Comparison of ENCODE assay signal across 8 cellular contexts in genomic region chr14:103679351-103679750, GRCh38. TPM values are rescaled to one million over a fixed set of nuclear protein-coding genes. Genes with fewer than 3 reads are reported as not detected.
DNase-seq lines count a peak whose midpoint lies in the region; ATAC-seq and TF ChIP-seq lines count a peak whose summit lies in the region.

No MANE protein-coding gene starts in this region.

- H3K27me3 Mint-ChIP-seq in activated B cell treated with CpG ODN at 0.5 μM for 24 hours (no peaks in the 10 kb centered on the region), neural progenitor cell (ENCODE audit: insufficient read depth, low read depth) (peaks cover 2% of the 10 kb centered on the region)
- no peaks in the 10 kb centered on the region for H3K27me3 Mint-ChIP-seq in effector memory CD8-positive, alpha-beta T cell

- peak; percentile 81 to 85 for ATAC-seq in activated CD4-positive, CD25-positive, alpha-beta regulatory T cell treated with anti-CD3 and anti-CD28 coated beads, Interleukin-2, amount 50 U/mL, for 24 hours
- ATAC-seq in activated B cell treated with CpG ODN at 0.5 μM for 24 hours (ENCODE audit: low read depth) = peak; percentile 99
- peak; percentile 71 for ATAC-seq in effector memory CD8-positive, alpha-beta T cell (replicated peaks)

- H3K27me3 ChIP-seq in neural progenitor cell = no peaks in the 10 kb centered on the region

- intact Hi-C loops in activated B cell treated with CpG ODN at 0.5 μM for 24 hours (cut with micrococcal nuclease) = loop anchor here (1.0 kb wide), 3 partner anchors 50 to 107 kb away; partner anchors contain the start of gene KLC1

- H3K4me1 ChIP-seq in neural progenitor cell = no peaks in the 10 kb centered on the region

- DNase-seq in activated CD4-positive, CD25-positive, alpha-beta regulatory T cell treated with anti-CD3 and anti-CD28 coated beads, Interleukin-2, amount 50 U/mL, for 72 hours = no peak
- DNase-seq in HT-29 (ENCODE audit: low spot score) (peak; percentile 30), activated B cell treated with CpG ODN at 0.5 μM for 24 hours (peak; percentile 54), neural progenitor cell (ENCODE audit: low spot score) (peak; percentile 51), GOT3 (lab: John Stamatoyannopoulos, UW) (no peak), NCI-H446 treated with DMSO at 0.1 percent for 48 hours (lab: John Stamatoyannopoulos, UW) (no peak)
- DNase-seq in effector memory CD8-positive, alpha-beta T cell = peak in 1 of 3 experiments; percentile 10

- H2AFZ ChIP-seq in neural progenitor cell (replicated peaks) = no peak overlapping the region

- TF ChIP-seq CTCF in activated B cell treated with CpG ODN at 0.5 μM for 24 hours (IDR thresholded peaks at IDR 0.05) (no peak), neural progenitor cell (IDR thresholded peaks at IDR 0.05) (peak; percentile 58)

- H3K4me3 Mint-ChIP-seq in activated B cell treated with CpG ODN at 0.5 μM for 24 hours (no peak overlapping the region), neural progenitor cell (no peak overlapping the region)
- no peak overlapping the region for H3K4me3 Mint-ChIP-seq in effector memory CD8-positive, alpha-beta T cell

- H4K20me1 ChIP-seq in neural progenitor cell (ENCODE audit: low read depth) = peaks cover 3% of the 10 kb centered on the region

- H3K79me2 ChIP-seq in neural progenitor cell (ENCODE audit: low read depth) = no peaks in the 10 kb centered on the region

- POLR2A ChIA-PET in activated B cell treated with CpG ODN at 0.5 μM for 24 hours (lab: Charles Lee) = interaction anchor here (0.6 to 1.4 kb wide), 3 partner anchors 12 to 117 kb away, joined by 3 to 9 read pairs (median 4); partner anchors contain the start of genes BAG5 and COA8

- H3K36me3 ChIP-seq in neural progenitor cell = peaks cover 28% of the 10 kb centered on the region

- no peaks in the 10 kb centered on the region for H3K9me3 ChIP-seq in neural progenitor cell (ENCODE audit: low read depth)

- CTCF ChIA-PET in activated B cell treated with CpG ODN at 0.5 μM for 24 hours (lab: Charles Lee) = interaction anchor here (0.6 to 2.2 kb wide), 13 partner anchors 9 to 122 kb away, joined by 3 to 12 read pairs (median 4); partner anchors contain the start of gene KLC1

- H3K27ac ChIP-seq in neural progenitor cell = no peak overlapping the region

- peaks cover 74% of the 10 kb centered on the region for H3K36me3 Mint-ChIP-seq in activated B cell treated with CpG ODN at 0.5 μM for 24 hours (ENCODE audit: low read depth)
- H3K36me3 Mint-ChIP-seq in effector memory CD8-positive, alpha-beta T cell (ENCODE audit: insufficient read depth) = peaks cover 96% of the 10 kb centered on the region
- H3K36me3 Mint-ChIP-seq in neural progenitor cell = peaks cover 26% of the 10 kb centered on the region

- H3K4me2 ChIP-seq in neural progenitor cell = no peak overlapping the region

- no peak overlapping the region for H3K9ac ChIP-seq in neural progenitor cell

- H3K4me1 Mint-ChIP-seq in activated B cell treated with CpG ODN at 0.5 μM for 24 hours (peaks cover 16% of the 10 kb centered on the region), neural progenitor cell (no peaks in the 10 kb centered on the region)
- H3K4me1 Mint-ChIP-seq in effector memory CD8-positive, alpha-beta T cell (ENCODE audit: low read depth in 2 of 2) = peaks cover 0 to 3% of the 10 kb centered on the region in 2 donors

- H3K9me3 Mint-ChIP-seq in activated B cell treated with CpG ODN at 0.5 μM for 24 hours (no peaks in the 10 kb centered on the region), neural progenitor cell (no peaks in the 10 kb centered on the region)
- H3K9me3 Mint-ChIP-seq in effector memory CD8-positive, alpha-beta T cell = no peaks in the 10 kb centered on the region

- H3K4me3 ChIP-seq in neural progenitor cell = no peak overlapping the region

- H3K27ac Mint-ChIP-seq in activated B cell treated with CpG ODN at 0.5 μM for 24 hours = peak overlapping the region; percentile 60
- peak overlapping the region in 1 of 2 donors; percentile 39 for H3K27ac Mint-ChIP-seq in effector memory CD8-positive, alpha-beta T cell
- H3K27ac Mint-ChIP-seq in neural progenitor cell = no peak overlapping the region

- no peaks in the 10 kb centered on the region for H3F3A ChIP-seq in neural progenitor cell (ENCODE audit: low read depth)

RNA-seq across cellular contexts. Expression of gene XRCC3, which starts 35.9 kb away (rescaled TPM):
- total RNA-seq in HT-29 (2014; rRNA removed; shearing (Covaris generic)) = 84.5 and 86.3 TPM in 2 replicates
- total RNA-seq in activated B cell treated with CpG ODN at 0.5 μM for 24 hours (23.5 and 26.0 TPM in 2 replicates), neural progenitor cell (ENCODE audit: low replicate concordance) (59.7 and 60.2 TPM in 2 replicates)

RNA-seq across cellular contexts. Expression of gene ZFYVE21, which starts 36.3 kb away (rescaled TPM):
- 37.6 and 40.0 TPM in 2 replicates for total RNA-seq in HT-29 (2014; rRNA removed; shearing (Covaris generic))
- total RNA-seq in activated B cell treated with CpG ODN at 0.5 μM for 24 hours = 12.4 and 16.7 TPM in 2 replicates
- 46.2 and 53.2 TPM in 2 replicates for total RNA-seq in neural progenitor cell (ENCODE audit: low replicate concordance)

RNA-seq across cellular contexts. Expression of gene KLC1, which starts 50.3 kb away (rescaled TPM):
- 93.5 and 102 TPM in 2 replicates for total RNA-seq in HT-29 (2014; rRNA removed; shearing (Covaris generic))
- total RNA-seq in activated B cell treated with CpG ODN at 0.5 μM for 24 hours (126 and 153 TPM in 2 replicates), neural progenitor cell (ENCODE audit: low replicate concordance) (163 and 232 TPM in 2 replicates)

Comparison
In these comparisons a context has a peak if more than half of its experiments do, and no peak if none do; other contexts are left out.
1. DNase-seq: peak in HT-29 (single experiment), activated B cell treated with CpG ODN at 0.5 μM for 24 hours (single experiment) and neural progenitor cell (single experiment); none in activated CD4-positive, CD25-positive, alpha-beta regulatory T cell treated with anti-CD3 and anti-CD28 coated beads, Interleukin-2, amount 50 U/mL, for 72 hours (single experiment), GOT3 (single experiment) and NCI-H446 treated with DMSO at 0.1 percent for 48 hours (single experiment).
2. Peak in every context shown above with its lines, with median percentiles within 50 percentile points of each other: ATAC-seq.